ENCODE assay signal across 1 cellular context in genomic region chr22:50347157-50347556, GRCh38.
TF ChIP-seq lines count a peak whose summit lies in the region.

No MANE protein-coding gene starts in this region.

TF ChIP-seq in HepG2, 621 proteins besides CTCF, POLR2A, EP300 and RAD21:
- no peak for TF ChIP-seq RFX1 (IDR thresholded peaks at IDR 0.05)
